Comparison of ENCODE assay signal across 22 cellular contexts in the genomic region with DNA sequence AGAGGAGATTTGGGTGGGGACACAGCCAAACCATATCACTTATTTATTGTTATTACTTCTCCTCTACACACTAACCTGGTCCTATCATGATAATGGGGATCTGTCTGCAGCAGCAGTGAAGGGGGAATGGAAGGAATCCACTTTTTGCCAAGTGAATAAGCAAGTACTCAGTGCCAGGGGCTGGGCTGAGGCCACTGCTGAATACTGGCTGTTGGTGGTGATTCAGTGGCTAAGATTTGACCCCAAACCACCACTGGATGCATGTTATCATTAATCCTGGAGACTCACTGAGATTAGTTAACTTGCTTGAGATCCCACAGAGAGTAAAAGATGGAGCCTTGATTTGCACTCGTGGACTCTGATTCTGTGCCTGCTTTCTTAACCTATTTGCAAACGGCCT.
"Had no signal": no experiment of that assay in that cellular context is flagged by ENCODE, and none has a peak within 500 bp of the region (broad histone marks: within the 10 kb centered on the region; RNA-seq: fewer than 3 reads in every experiment).

No MANE protein-coding gene starts in this region.

- H3K4me1 ChIP-seq: foreskin keratinocyte, prostate gland, transverse colon had no signal

- H3K27me3 ChIP-seq: esophagus squamous epithelium, foreskin keratinocyte, suprapubic skin, transverse colon had no signal

- ATAC-seq: foreskin keratinocyte; sciatic nerve; stimulated activated naive CD8-positive, alpha-beta T cell treated with anti-CD3 and anti-CD28 coated beads, Interleukin-15, amount 100 ng/mL, for 72 hours; T-cell had no signal

- H3K27ac ChIP-seq: foreskin keratinocyte, prostate gland, suprapubic skin, transverse colon had no signal

- DNase-seq: activated B cell treated with CpG ODN at 0.5 μM for 24 hours; activated CD4-positive, alpha-beta memory T cell treated with anti-CD3 and anti-CD28 coated beads for 36 hours; activated CD4-positive, alpha-beta T cell treated with anti-CD3 and anti-CD28 coated beads for 4 hours; activated naive CD4-positive, alpha-beta T cell; anterior cingulate cortex; effector CD8-positive, alpha-beta T cell; esophagus squamous epithelium; foreskin keratinocyte; glutamatergic neuron; hippocampal formation; islet precursor cell; midbrain; nephron progenitor cell; stimulated activated CD4-positive, alpha-beta T cell treated with anti-CD3 and anti-CD28 coated beads, Interleukin-4, amount 100 ng/mL, for 1 hour; stimulated activated naive CD8-positive, alpha-beta T cell treated with anti-CD3 and anti-CD28 coated beads, Interleukin-15, amount 100 ng/mL, for 72 hours; T-cell; transverse colon had no signal

- H3K4me3 ChIP-seq: esophagus squamous epithelium, lung, prostate gland, smooth muscle cell, suprapubic skin, transverse colon had no signal

- H3K36me3 ChIP-seq: esophagus squamous epithelium, prostate gland, suprapubic skin, transverse colon had no signal

- H3K9me3 ChIP-seq: esophagus squamous epithelium, prostate gland, suprapubic skin, transverse colon had no signal
